23 cellular contexts compared by ENCODE assay signal in the genomic region with DNA sequence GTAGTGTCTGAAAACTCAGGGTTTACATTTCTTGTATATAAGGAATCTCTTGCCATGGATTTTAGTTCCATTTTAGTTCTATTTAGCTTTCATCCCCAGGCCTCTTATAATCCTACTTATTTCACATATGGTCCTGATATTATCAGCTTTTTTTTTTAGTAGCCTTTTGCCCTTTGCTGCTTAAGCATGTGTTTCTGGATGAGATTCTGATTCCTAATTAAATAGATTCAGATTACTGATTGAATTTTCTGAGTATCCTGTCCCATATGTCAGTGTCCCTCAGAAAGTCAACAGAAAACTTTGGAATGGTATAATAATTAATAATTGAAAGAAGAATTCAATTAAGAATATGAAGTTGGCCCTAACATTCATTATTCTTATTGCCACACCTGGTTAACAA.
"Had no signal": no experiment of that assay in that cellular context is flagged by ENCODE, and none has a peak within 500 bp of the region (broad histone marks: within the 10 kb centered on the region; RNA-seq: fewer than 3 reads in every experiment).

No MANE protein-coding gene starts in this region.

- H3K36me3 Mint-ChIP-seq: stimulated activated effector memory CD8-positive, alpha-beta T cell treated with anti-CD3 and anti-CD28 coated beads, Interleukin-12 subunit alpha, Interleukin-12 subunit beta, amount 100 ng/mL, for 72 hours had no signal

- H3K27ac Mint-ChIP-seq: dendritic cell treated with granulocyte-macrophage colony-stimulating factor and Interleukin-4, amounts not matched to agents 40 ng/mL and 50 ng/mL, for 4 days; effector memory CD8-positive, alpha-beta T cell; memory B cell; naive B cell; stimulated activated effector memory CD8-positive, alpha-beta T cell treated with anti-CD3 and anti-CD28 coated beads, Interleukin-12 subunit alpha, Interleukin-12 subunit beta, amount 100 ng/mL, for 72 hours had no signal

- H3K27me3 ChIP-seq: colonic mucosa, ovary, sigmoid colon, stomach, tibial artery, upper lobe of left lung had no signal

- H3K9me3 Mint-ChIP-seq: dendritic cell treated with granulocyte-macrophage colony-stimulating factor and Interleukin-4, amounts not matched to agents 40 ng/mL and 50 ng/mL, for 4 days; effector memory CD8-positive, alpha-beta T cell; memory B cell; naive B cell; nephron; stimulated activated effector memory CD8-positive, alpha-beta T cell treated with anti-CD3 and anti-CD28 coated beads, Interleukin-12 subunit alpha, Interleukin-12 subunit beta, amount 100 ng/mL, for 72 hours had no signal

- ATAC-seq: effector memory CD8-positive, alpha-beta T cell; left lobe of liver; mucosa of descending colon; psoas muscle; right cardiac atrium; stimulated activated effector memory CD8-positive, alpha-beta T cell treated with anti-CD3 and anti-CD28 coated beads, Interleukin-12 subunit alpha, Interleukin-12 subunit beta, amount 100 ng/mL, for 72 hours had no signal

- H3K27me3 Mint-ChIP-seq: effector memory CD8-positive, alpha-beta T cell; memory B cell; naive B cell had no signal

- H3K4me1 Mint-ChIP-seq: naive B cell; stimulated activated effector memory CD8-positive, alpha-beta T cell treated with anti-CD3 and anti-CD28 coated beads, Interleukin-12 subunit alpha, Interleukin-12 subunit beta, amount 100 ng/mL, for 72 hours had no signal

- H3K4me3 ChIP-seq: colonic mucosa, lung, mucosa of descending colon, ovary, psoas muscle, sigmoid colon, stomach, tibial artery, upper lobe of left lung had no signal

- H3K27ac ChIP-seq: colonic mucosa, ovary, sigmoid colon, tibial artery, upper lobe of left lung had no signal

- H3K4me3 Mint-ChIP-seq: dendritic cell treated with granulocyte-macrophage colony-stimulating factor and Interleukin-4, amounts not matched to agents 40 ng/mL and 50 ng/mL, for 4 days; effector memory CD8-positive, alpha-beta T cell; memory B cell; naive B cell; nephron; stimulated activated effector memory CD8-positive, alpha-beta T cell treated with anti-CD3 and anti-CD28 coated beads, Interleukin-12 subunit alpha, Interleukin-12 subunit beta, amount 100 ng/mL, for 72 hours had no signal

- DNase-seq: colonic mucosa; effector memory CD8-positive, alpha-beta T cell; erythroblast; mucosa of descending colon; naive B cell; occipital lobe; ovary; posterior cingulate gyrus; psoas muscle; right cardiac atrium; sigmoid colon; stimulated activated CD4-positive, alpha-beta T cell treated with anti-CD3 and anti-CD28 coated beads, Interleukin-2, amount 100 ng/mL, for 24 hours; stimulated activated CD4-positive, alpha-beta T cell treated with anti-CD3 and anti-CD28 coated beads, Interleukin-4, amount 100 ng/mL, for 24 hours; stimulated activated naive CD4-positive, alpha-beta T cell treated with Interleukin-2 at 50 U/mL for 16 hours; stomach; tibial artery; upper lobe of left lung had no signal
